Comparison of ENCODE assay signal across 1 cellular context in the genomic region with DNA sequence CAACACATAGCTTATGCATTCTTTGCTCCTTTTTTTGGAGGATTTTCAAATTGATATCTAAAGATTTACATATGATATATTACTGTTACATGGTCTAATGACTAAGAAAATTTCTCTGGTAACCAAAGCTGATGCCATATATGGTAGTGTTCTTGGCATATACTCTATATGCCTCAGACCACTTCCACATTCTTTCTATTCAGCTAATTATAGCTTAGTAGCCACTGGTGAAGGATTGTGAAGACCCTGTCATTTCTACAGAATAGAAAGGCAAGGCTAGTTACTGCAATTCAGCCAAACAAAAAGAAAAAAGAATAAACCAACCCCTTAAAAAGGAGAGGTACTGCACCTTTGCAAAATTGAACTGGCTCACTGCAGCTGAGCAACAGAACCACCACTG.
TF ChIP-seq lines count a peak whose summit lies in the region.

No MANE protein-coding gene starts in this region.

TF ChIP-seq in SK-N-SH, 30 proteins besides CTCF, POLR2A, EP300 and RAD21 (continued from another document):
- TF ChIP-seq IRF3 (IDR thresholded peaks at IDR 0.05; ENCODE audit: low read depth, low read length) (no peak), SIN3A (IDR thresholded peaks at IDR 0.05; ENCODE audit: borderline replicate concordance, low read depth, low read length) (no peak)
- TF ChIP-seq, protein P1, sequence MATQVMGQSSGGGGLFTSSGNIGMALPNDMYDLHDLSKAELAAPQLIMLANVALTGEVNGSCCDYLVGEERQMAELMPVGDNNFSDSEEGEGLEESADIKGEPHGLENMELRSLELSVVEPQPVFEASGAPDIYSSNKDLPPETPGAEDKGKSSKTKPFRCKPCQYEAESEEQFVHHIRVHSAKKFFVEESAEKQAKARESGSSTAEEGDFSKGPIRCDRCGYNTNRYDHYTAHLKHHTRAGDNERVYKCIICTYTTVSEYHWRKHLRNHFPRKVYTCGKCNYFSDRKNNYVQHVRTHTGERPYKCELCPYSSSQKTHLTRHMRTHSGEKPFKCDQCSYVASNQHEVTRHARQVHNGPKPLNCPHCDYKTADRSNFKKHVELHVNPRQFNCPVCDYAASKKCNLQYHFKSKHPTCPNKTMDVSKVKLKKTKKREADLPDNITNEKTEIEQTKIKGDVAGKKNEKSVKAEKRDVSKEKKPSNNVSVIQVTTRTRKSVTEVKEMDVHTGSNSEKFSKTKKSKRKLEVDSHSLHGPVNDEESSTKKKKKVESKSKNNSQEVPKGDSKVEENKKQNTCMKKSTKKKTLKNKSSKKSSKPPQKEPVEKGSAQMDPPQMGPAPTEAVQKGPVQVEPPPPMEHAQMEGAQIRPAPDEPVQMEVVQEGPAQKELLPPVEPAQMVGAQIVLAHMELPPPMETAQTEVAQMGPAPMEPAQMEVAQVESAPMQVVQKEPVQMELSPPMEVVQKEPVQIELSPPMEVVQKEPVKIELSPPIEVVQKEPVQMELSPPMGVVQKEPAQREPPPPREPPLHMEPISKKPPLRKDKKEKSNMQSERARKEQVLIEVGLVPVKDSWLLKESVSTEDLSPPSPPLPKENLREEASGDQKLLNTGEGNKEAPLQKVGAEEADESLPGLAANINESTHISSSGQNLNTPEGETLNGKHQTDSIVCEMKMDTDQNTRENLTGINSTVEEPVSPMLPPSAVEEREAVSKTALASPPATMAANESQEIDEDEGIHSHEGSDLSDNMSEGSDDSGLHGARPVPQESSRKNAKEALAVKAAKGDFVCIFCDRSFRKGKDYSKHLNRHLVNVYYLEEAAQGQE (IDR thresholded peaks at IDR 0.05; ENCODE audit: low read depth, low read length), result no peak
TF ChIP-seq in SK-N-SH: peak in this region for 10.
